In genomic region chr14:21201732-21202462, GRCh38 we compare ENCODE assay signal across 30 cellular contexts. TPM values are rescaled to one million over a fixed set of nuclear protein-coding genes. Genes with fewer than 3 reads are reported as not detected.
DNase-seq lines count a peak whose midpoint lies in the region; ATAC-seq, FAIRE-seq and TF ChIP-seq lines count a peak whose summit lies in the region.
"Had no signal": no experiment of that assay in that cellular context is flagged by ENCODE, and none has a peak within 500 bp of the region (broad histone marks: within the 10 kb centered on the region; RNA-seq: fewer than 3 reads in every experiment).

No MANE protein-coding gene starts in this region.

- no peaks in the 10 kb centered on the region for H3K27me3 Mint-ChIP-seq in activated T-cell treated with anti-CD3 and anti-CD28 coated beads, Interleukin-2, amount 50 U/mL, for 72 hours (ENCODE audit: low read depth)
- peaks cover 2% of the 10 kb centered on the region for H3K27me3 Mint-ChIP-seq in nephron progenitor cell (ENCODE audit: low read depth, poor library complexity)
- H3K27me3 Mint-ChIP-seq: activated CD8-positive, alpha-beta T cell treated with anti-CD3 and anti-CD28 coated beads for 36 hours had no signal

- RAD21 ChIA-PET in GM12878 (lab: Charles Lee; ENCODE audit: unreplicated experiment) = no interaction called here

- TF ChIP-seq CTCF in HEK293 (tag by site-specific recombination; IDR thresholded peaks at IDR 0.05) (no peak), GM12878 (IDR thresholded peaks at IDR 0.05 in 2 of 3, conservative IDR thresholded peaks at IDR 0.05 in 1 of 3; ENCODE audit: control insufficient read depth in 2 of 3, extremely low read depth in 1 of 3, insufficient read depth in 1 of 3, low read depth in 3 of 3, low read length in 3 of 3) (no peak), nephron progenitor cell (IDR thresholded peaks at IDR 0.05) (no peak), omental fat pad (IDR thresholded peaks at IDR 0.05) (no peak)

- no peak overlapping the region for H3K4me3 ChIP-seq in HEK293 (ENCODE audit: low read depth, low read length)
- H3K4me3 ChIP-seq in GM12878 = no peak overlapping the region
- H3K4me3 ChIP-seq: BLaER1, lung had no signal

- H3K27ac ChIP-seq in HEK293 (ENCODE audit: extremely low read depth, low read depth, low read length) = no peak overlapping the region
- no peak overlapping the region for H3K27ac ChIP-seq in GM12878 (ENCODE audit: control insufficient read depth, insufficient read depth)
- H3K27ac ChIP-seq: BLaER1, VCaP had no signal

- no peaks in the 10 kb centered on the region for H4K20me1 ChIP-seq in GM12878 (ENCODE audit: control insufficient read depth, insufficient read depth)

- H3K27ac Mint-ChIP-seq in activated T-cell treated with anti-CD3 and anti-CD28 coated beads, Interleukin-2, amount 50 U/mL, for 72 hours = peak overlapping the region; percentile 25
- H3K27ac Mint-ChIP-seq in nephron progenitor cell = peak overlapping the region; percentile 77

- no peak for TF ChIP-seq POLR2A in GM12878 (IDR thresholded peaks at IDR 0.05; ENCODE audit: low read depth, low read length)

- in situ Hi-C loops in GM12878 (cut with MboI) = no loop called here

- no peaks in the 10 kb centered on the region for H3K27me3 ChIP-seq in GM12878 (replicated peaks in 1 of 2; ENCODE audit: control insufficient read depth in 2 of 2, insufficient read depth in 2 of 2, low read length in 1 of 2)
- H3K27me3 ChIP-seq: BLaER1 had no signal

- no peak for ATAC-seq in activated T-cell treated with anti-CD3 and anti-CD28 coated beads, Interleukin-2, amount 50 U/mL, for 72 hours (replicated peaks in 1 of 2)
- ATAC-seq in GM12878 (no peak), omental fat pad (ENCODE audit: low FRiP score) (no peak), Right ventricle myocardium inferior (no peak)
- ATAC-seq: activated CD8-positive, alpha-beta T cell treated with anti-CD3 and anti-CD28 coated beads for 36 hours; sciatic nerve had no signal

- no peak for TF ChIP-seq RAD21 in GM12878 (IDR thresholded peaks at IDR 0.05; ENCODE audit: insufficient read depth, low read depth, low read length)

- H3K4me2 ChIP-seq in GM12878 (ENCODE audit: control insufficient read depth, insufficient read depth) = no peak overlapping the region
- H3K4me2 ChIP-seq: BLaER1 had no signal

- no peaks in the 10 kb centered on the region for H3K79me2 ChIP-seq in GM12878 (ENCODE audit: control insufficient read depth, insufficient read depth, low read length)

- no peak overlapping the region for H2AFZ ChIP-seq in GM12878 (ENCODE audit: control insufficient read depth, low read depth, low read length)

- peaks cover 0 to 5% of the 10 kb centered on the region in 2 donors for H3K36me3 Mint-ChIP-seq in activated T-cell treated with anti-CD3 and anti-CD28 coated beads, Interleukin-2, amount 50 U/mL, for 72 hours (ENCODE audit: insufficient read depth in 2 of 2)
- peaks cover 45% of the 10 kb centered on the region for H3K36me3 Mint-ChIP-seq in nephron progenitor cell (ENCODE audit: low read depth)

- no peak for FAIRE-seq in GM12878 (lab: Jason Lieb, UNC)
- FAIRE-seq: RCC 7860 had no signal

- TF ChIP-seq EP300 in GM12878 (IDR thresholded peaks at IDR 0.05; ENCODE audit: borderline replicate concordance in 1 of 2, control insufficient read depth in 1 of 2, low read depth in 2 of 2, low read length in 2 of 2) = no peak

- peaks cover 6% of the 10 kb centered on the region for H3K4me1 Mint-ChIP-seq in activated T-cell treated with anti-CD3 and anti-CD28 coated beads, Interleukin-2, amount 50 U/mL, for 72 hours (ENCODE audit: low read depth)
- peaks cover 15% of the 10 kb centered on the region for H3K4me1 Mint-ChIP-seq in nephron progenitor cell

- CTCF ChIA-PET in HEK293 (lab: Yijun Ruan, JAX) = no interaction called here
- CTCF ChIA-PET in GM12878 (lab: Yijun Ruan, JAX) = no interaction called here

- H3K36me3 ChIP-seq in HEK293 (ENCODE audit: control insufficient read depth in 2 of 2, insufficient read depth in 1 of 2, low read length in 2 of 2) (peaks cover 11 to 48% of the 10 kb centered on the region in 2 experiments), GM12878 (ENCODE audit: control insufficient read depth in 2 of 2, insufficient read depth in 2 of 2, low read length in 1 of 2) (peaks cover 1 to 8% of the 10 kb centered on the region in 2 experiments; a peak in 3 of 4 replicates)

- POLR2A ChIA-PET in HEK293 (lab: Yijun Ruan, JAX) = no interaction called here
- POLR2A ChIA-PET in GM12878 (lab: Charles Lee) = interaction anchor here (0.5 kb wide), 1 partner anchor 1813 kb away, joined by 3 read pairs; no protein-coding TSS in a partner anchor

- H3K9ac ChIP-seq in GM12878 (ENCODE audit: control insufficient read depth, insufficient read depth, low read length) = no peak overlapping the region
- H3K9ac ChIP-seq: BLaER1 had no signal

- no peak for DNase-seq in activated T-cell treated with anti-CD3 and anti-CD28 coated beads, Interleukin-2, amount 50 U/mL, for 72 hours
- DNase-seq in activated T-cell treated with anti-CD3 and anti-CD28 coated beads, Interleukin-2, amount 50 U/mL, for 48 hours = no peak
- DNase-seq in GM12878 (ENCODE audit: low read depth, low spot score) = no peak
- DNase-seq in nephron progenitor cell = no peak
- no peak for DNase-seq in omental fat pad (ENCODE audit: low spot score)
- no peak for DNase-seq in HK-2 (ENCODE audit: unreplicated experiment)
- no peak for DNase-seq in Right ventricle myocardium inferior (ENCODE audit: missing footprints)
- DNase-seq: activated CD8-positive, alpha-beta T cell treated with anti-CD3 and anti-CD28 coated beads for 36 hours; amygdala; caudate nucleus; erythroblast; foreskin melanocyte; GDM1; H7; hippocampal formation; islet precursor cell; NCI-H1105 treated with DMSO at 0.1 percent for 48 hours; NCI-H2081 had no signal

- H3K9me3 ChIP-seq in HEK293 (ENCODE audit: control insufficient read depth, insufficient read depth, low read depth, low read length) = no peaks in the 10 kb centered on the region
- no peaks in the 10 kb centered on the region for H3K9me3 ChIP-seq in GM12878 (replicated peaks; ENCODE audit: control insufficient read depth, insufficient read depth, low read length)

- BruUV-seq in GM12878 (replicated peaks; lab: Mats Ljungman, UMichigan) = no TSS peak

- H3K9me3 Mint-ChIP-seq in activated T-cell treated with anti-CD3 and anti-CD28 coated beads, Interleukin-2, amount 50 U/mL, for 72 hours = no peaks in the 10 kb centered on the region
- H3K9me3 Mint-ChIP-seq in nephron progenitor cell = peaks cover 11% of the 10 kb centered on the region
- H3K9me3 Mint-ChIP-seq: activated CD8-positive, alpha-beta T cell treated with anti-CD3 and anti-CD28 coated beads for 36 hours had no signal

- WGBS in GM12878 (ENCODE audit: insufficient coverage, insufficient replicate concordance, low lambda C conversion rate, missing lambda C conversion rate) = 68% methylated on average over 12 of the region's 12 CpGs

- intact Hi-C loops in GM12878 (cut with micrococcal nuclease; ENCODE audit: unreplicated experiment) = no loop called here
- intact Hi-C loops in Right ventricle myocardium inferior (cut with DNase I) = no loop called here

- H3K4me1 ChIP-seq in HEK293 (ENCODE audit: control insufficient read depth, insufficient read depth, low read length) (no peaks in the 10 kb centered on the region), GM12878 (ENCODE audit: control insufficient read depth, insufficient read depth, low read length) (no peaks in the 10 kb centered on the region)
- H3K4me1 ChIP-seq: BLaER1 had no signal

- SMC1A ChIA-PET in GM12878 (lab: Charles Lee; ENCODE audit: uncharacterized antibody, unreplicated experiment) = interaction anchor here (0.9 kb wide), 1 partner anchor 55 kb away, joined by 4 read pairs; no protein-coding TSS in a partner anchor

- no peak overlapping the region for H3K4me3 Mint-ChIP-seq in activated T-cell treated with anti-CD3 and anti-CD28 coated beads, Interleukin-2, amount 50 U/mL, for 72 hours
- H3K4me3 Mint-ChIP-seq in nephron progenitor cell = no peak overlapping the region
- H3K4me3 Mint-ChIP-seq: activated CD8-positive, alpha-beta T cell treated with anti-CD3 and anti-CD28 coated beads for 36 hours; activated T-helper 1 cell treated with anti-CD3 and anti-CD28 coated beads, Interleukin-12 subunit alpha, Interleukin-12 subunit beta, Interleukin-2, Interleukin-4 antibody, amounts not matched to agents 30 ng/mL and 10 ng/mL and 1 ng/mL, durations not matched to agents 14 hours and 24 hours and 36 hours had no signal

TF ChIP-seq in HEK293, 187 proteins besides CTCF, POLR2A, EP300 and RAD21:
- no peak for TF ChIP-seq ZNF555 (tag by site-specific recombination; conservative IDR thresholded peaks at IDR 0.05)
- TF ChIP-seq ZNF121 (tag by site-specific recombination; IDR thresholded peaks at IDR 0.05) = peak; percentile 38; the same call in 1 of the 2 replicates

TF ChIP-seq in GM12878, 131 proteins besides CTCF, POLR2A, EP300 and RAD21:
- TF ChIP-seq POLR2AphosphoS2 (IDR thresholded peaks at IDR 0.05; ENCODE audit: low read depth, low read length) (peak; percentile 40; the same call in 1 of the 2 replicates), KLF5 (IDR thresholded peaks at IDR 0.05; ENCODE audit: partially characterized antibody) (no peak)

RNA-seq across cellular contexts. Expression of gene OR5AU1, which starts 46.0 kb away (rescaled TPM):
- not detected for total RNA-seq in activated T-cell treated with anti-CD3 and anti-CD28 coated beads, Interleukin-2, amount 50 U/mL, for 72 hours
- not detected in 2 replicates for total RNA-seq in GM12878 (2013; cell fraction: nucleolus; rRNA removed)
- total RNA-seq in GM12878 (2014; rRNA removed) = not detected in 2 replicates
- not detected in 2 replicates for total RNA-seq in GM12878 (2014; rRNA removed; fragmentation: Illumina TruSeq; extraction: Trizol)
- total RNA-seq in GM12878 (2021) = not detected in 2 replicates
- polyA plus RNA-seq in GM12878 (2011; ENCODE audit: low read depth) = not detected
- not detected in 2 replicates for polyA plus RNA-seq in GM12878 (2011; rRNA removed)
- not detected in 2 replicates for polyA plus RNA-seq in GM12878 (2011; cell fraction: cytosol; rRNA removed)
- polyA plus RNA-seq in GM12878 (2011; cell fraction: nucleus; rRNA removed) = not detected in 2 replicates
- polyA plus RNA-seq in GM12878 (2012) = not detected in 2 replicates
- polyA plus RNA-seq in GM12878 (2014; fragmentation: Illumina TruSeq; extraction: Trizol) = not detected in 2 replicates
- polyA plus RNA-seq in GM12878 (2014; fragmentation: Nextera tagmentation; extraction: Ambion mirVana) = not detected
- polyA plus RNA-seq in GM12878 (2014; rRNA removed) = not detected in 2 replicates
- polyA plus RNA-seq in GM12878 (2016; fragmentation: Nextera tagmentation; extraction: Ambion mirVana) = not detected
- not detected in 2 replicates for polyA minus RNA-seq in GM12878 (2011; rRNA and poly(A)+ RNA removed)
- polyA minus RNA-seq in GM12878 (2011; cell fraction: cytosol; rRNA and poly(A)+ RNA removed) = not detected in 2 replicates
- not detected in 2 replicates for polyA minus RNA-seq in GM12878 (2011; cell fraction: nucleus; rRNA and poly(A)+ RNA removed)
- total RNA-seq in omental fat pad = under 1 TPM in 1 of 4 donors, not detected in 3; 0.09 TPM
- total RNA-seq in Right ventricle myocardium inferior = not detected
- total RNA-seq: A673; activated T-helper 1 cell treated with anti-CD3 and anti-CD28 coated beads, Interleukin-12 subunit alpha, Interleukin-12 subunit beta, Interleukin-2, Interleukin-4 antibody, amounts not matched to agents 30 ng/mL and 10 ng/mL and 1 ng/mL, durations not matched to agents 14 hours and 24 hours and 36 hours; H7; LHCN-M2; lung; myocyte; NCI-H460; sciatic nerve; T-helper 2 cell treated with Interferon-gamma antibody and Interleukin-4, amounts not matched to agents 100 ng/mL and 5 ng/mL, for 36 hours had no signal
- polyA plus RNA-seq: lung had no signal
